Comparison of ENCODE assay signal across 8 cellular contexts in the genomic region with DNA sequence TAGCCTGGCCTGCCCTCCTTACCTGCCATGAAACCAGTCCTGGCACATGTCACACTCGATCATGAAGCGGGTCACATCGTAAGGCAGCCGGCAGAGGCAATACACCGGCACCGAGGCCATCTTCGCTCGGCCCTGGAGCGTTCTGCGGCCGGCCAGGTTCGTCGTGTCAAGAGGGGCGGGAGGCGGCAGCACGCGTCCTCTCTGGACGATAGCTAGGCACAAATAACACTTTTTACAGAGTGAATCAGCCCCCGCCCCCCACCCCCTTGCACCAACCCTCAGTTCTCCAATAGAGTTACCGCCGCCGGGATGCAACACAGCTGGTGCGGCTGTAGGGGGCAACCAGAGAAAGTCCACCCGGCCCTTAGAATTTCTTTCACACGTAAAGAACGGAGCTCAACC. TPM values are rescaled to one million over a fixed set of nuclear protein-coding genes. Genes with fewer than 3 reads are reported as not detected.
A peak's percentile ranks its signal among the peaks of the same experiment; 100 is the strongest.
DNase-seq lines count a peak whose midpoint lies in the region; ATAC-seq, FAIRE-seq and TF ChIP-seq lines count a peak whose summit lies in the region.

No MANE protein-coding gene starts in this region.

- WGBS in suprapubic skin = 43% methylated on average over 18 of the region's 26 CpGs

- H3K27me3 ChIP-seq in suprapubic skin = no peaks in the 10 kb centered on the region

- H3K36me3 Mint-ChIP-seq in naive thymus-derived CD8-positive, alpha-beta T cell = peaks cover 0 to 37% (median 4%) of the 10 kb centered on the region in 3 donors

- H3K4me1 Mint-ChIP-seq in naive thymus-derived CD8-positive, alpha-beta T cell = peaks cover 4 to 24% (median 17%) of the 10 kb centered on the region in 4 donors

- in situ Hi-C loops in ACHN (cut with HindIII; ENCODE audit: low pct_ligation_motif_present, low pct_unique_long_range_greater_than_20kb, low sequenced_read_pairs) = no loop called here

- POLR2A ChIA-PET in naive thymus-derived CD8-positive, alpha-beta T cell (lab: Charles Lee) = interaction anchor here (0.5 to 3.9 kb wide), 7 partner anchors 140 to 1446 kb away, joined by 3 to 47 read pairs (median 5); a partner anchor contains a TSS

- TF ChIP-seq POLR2A in suprapubic skin (IDR thresholded peaks at IDR 0.05) = no peak

- no peak for TF ChIP-seq EP300 in suprapubic skin (IDR thresholded peaks at IDR 0.05)

- no peaks in the 10 kb centered on the region for H3K9me3 ChIP-seq in suprapubic skin

- H3K36me3 ChIP-seq in suprapubic skin = peaks cover 16% of the 10 kb centered on the region

- TF ChIP-seq CTCF in suprapubic skin (IDR thresholded peaks at IDR 0.05) = peak in 1 of 2 donors; percentile 12

- ATAC-seq in esophagus mucosa (peak; percentile 14), HG03175 (IDR thresholded peaks at IDR 0.05; ENCODE audit: unreplicated experiment) (no peak)
- no peak for ATAC-seq in naive thymus-derived CD8-positive, alpha-beta T cell

- peaks cover 7% of the 10 kb centered on the region for H3K4me1 ChIP-seq in suprapubic skin

- no peak overlapping the region for H3K27ac ChIP-seq in suprapubic skin

- H3K27me3 Mint-ChIP-seq in naive thymus-derived CD8-positive, alpha-beta T cell = no peaks in the 10 kb centered on the region

- FAIRE-seq in GM18507 (lab: Jason Lieb, UNC) = peak; percentile 56

- peak overlapping the region; percentile 63 for H3K4me3 ChIP-seq in suprapubic skin

- H3K27ac Mint-ChIP-seq in naive thymus-derived CD8-positive, alpha-beta T cell = peak overlapping the region; percentile 93 to 99 (median 97)

- no peaks in the 10 kb centered on the region for H3K9me3 Mint-ChIP-seq in naive thymus-derived CD8-positive, alpha-beta T cell

- peak; percentile 60 for DNase-seq in ACHN
- DNase-seq in GM18507 (ENCODE audit: extremely low spot score, insufficient read length, low read depth) = no peak
- peak; percentile 38 for DNase-seq in NCI-H82 treated with DMSO at 0.1 percent for 48 hours (lab: John Stamatoyannopoulos, UW; ENCODE audit: unreplicated experiment)
- peak; percentile 54 for DNase-seq in activated CD8-positive, alpha-beta memory T cell treated with anti-CD3 and anti-CD28 coated beads, Interleukin-2, amount 50 U/mL, for 48 hours
- DNase-seq in naive thymus-derived CD8-positive, alpha-beta T cell = peak in 9 of 10 donors; percentile 9 to 68 (median 22)
- peak in 1 of 2 donors; percentile 62 for DNase-seq in suprapubic skin (ENCODE audit: low spot score in 2 of 2)

- peak overlapping the region; percentile 88 to 96 (median 92) for H3K4me3 Mint-ChIP-seq in naive thymus-derived CD8-positive, alpha-beta T cell

RNA-seq across cellular contexts. Expression of a gene that starts 1.7 kb away (rescaled TPM):
- total RNA-seq in esophagus mucosa (16.3 TPM), suprapubic skin (10 to 100 TPM; 17.5 to 72.2 (median 25.4) TPM)
- 10 to 100 TPM; 59.6 to 62.9 TPM for total RNA-seq in naive thymus-derived CD8-positive, alpha-beta T cell
- polyA plus RNA-seq in naive thymus-derived CD8-positive, alpha-beta T cell = 10 to 100 TPM; 12.0 to 16.3 (median 13.1) TPM
